ENCODE assay signal across 8 cellular contexts in genomic region chr9:128685022-128685332, GRCh38. TPM values are rescaled to one million over a fixed set of nuclear protein-coding genes. Genes with fewer than 3 reads are reported as not detected.
DNase-seq lines count a peak whose midpoint lies in the region; ATAC-seq and TF ChIP-seq lines count a peak whose summit lies in the region.

No MANE protein-coding gene starts in this region.

- no peak for TF ChIP-seq CTCF in RWPE1 (conservative IDR thresholded peaks at IDR 0.05; ENCODE audit: low read depth)
- TF ChIP-seq CTCF in fibroblast of lung (conservative IDR thresholded peaks at IDR 0.05 in 1 of 2, IDR thresholded peaks at IDR 0.05 in 1 of 2; ENCODE audit: low read depth in 1 of 2, low read length in 2 of 2): no peak

- H3K79me2 ChIP-seq in fibroblast of lung (ENCODE audit: control insufficient read depth, insufficient read depth, low read length): peaks cover 3% of the 10 kb centered on the region

- no peaks in the 10 kb centered on the region for H3K27me3 ChIP-seq in fibroblast of lung (ENCODE audit: control insufficient read depth, insufficient read depth, low read length)

- H3K4me1 ChIP-seq in fibroblast of lung (ENCODE audit: control insufficient read depth, extremely low read depth, insufficient read depth, low read length): peaks cover 12% of the 10 kb centered on the region

- no peak overlapping the region for H3K9ac ChIP-seq in fibroblast of lung (ENCODE audit: insufficient read depth, low read length)

- H3K36me3 ChIP-seq in fibroblast of lung (ENCODE audit: control insufficient read depth, insufficient read depth, low read length): no peaks in the 10 kb centered on the region

- H3K27ac ChIP-seq in RWPE1 (peak overlapping the region; percentile 98), fibroblast of lung (ENCODE audit: insufficient read depth, low read length) (peak overlapping the region; percentile 45), skin epidermis (peak overlapping the region in 20 of 21 experiments; percentile 74 to 97 (median 88))

- ATAC-seq in GM19452 (IDR thresholded peaks at IDR 0.05; ENCODE audit: unreplicated experiment) (no peak), HG03460 (IDR thresholded peaks at IDR 0.05; ENCODE audit: unreplicated experiment) (no peak)

- CTCF ChIA-PET in RWPE1 (lab: Yijun Ruan, JAX): interaction anchor here (0.9 to 2.4 kb wide), 2 partner anchors 50 to 53 kb away, joined by 3 to 20 read pairs; no protein-coding TSS in a partner anchor

- H3K4me3 ChIP-seq in fibroblast of lung (replicated peaks in 1 of 4; ENCODE audit: control extremely low read depth in 1 of 4, insufficient read depth in 1 of 4, low read depth in 3 of 4, low read length in 4 of 4) (peak overlapping the region in 2 of 4 experiments; percentile 77 to 85), skin epidermis (peak overlapping the region in 4 of 7 experiments; percentile 54 to 70 (median 65))

- peak overlapping the region; percentile 99 for H3K4me2 ChIP-seq in fibroblast of lung (ENCODE audit: extremely low read depth, insufficient read depth, low read length)

- no peaks in the 10 kb centered on the region for H3K9me3 ChIP-seq in fibroblast of lung (ENCODE audit: control insufficient read depth, insufficient read depth, low read depth, low read length)

- POLR2A ChIA-PET in RWPE1 (lab: Yijun Ruan, JAX; ENCODE audit: low non-redundant PET): interaction anchor here (0.8 to 2.7 kb wide), 5 partner anchors 9 to 49 kb away, joined by 3 to 9 read pairs (median 4); no protein-coding TSS in a partner anchor

- peak overlapping the region; percentile 64 for H2AFZ ChIP-seq in fibroblast of lung (ENCODE audit: low read length)

- DNase-seq in NCI-H2029 (lab: John Stamatoyannopoulos, UW) (peak; percentile 46), NCI-H2029 treated with DMSO at 0.1 percent for 48 hours (lab: John Stamatoyannopoulos, UW) (no peak), RWPE1 (ENCODE audit: low spot score) (no peak), fibroblast of lung (ENCODE audit: low read depth in 2 of 2) (no peak)
- no peak for DNase-seq in stimulated activated naive CD4-positive, alpha-beta T cell treated with Interleukin-2 at 50 U/mL for 16 hours (lab: John Stamatoyannopoulos, UW)

- no peaks in the 10 kb centered on the region for H4K20me1 ChIP-seq in fibroblast of lung (ENCODE audit: control insufficient read depth, extremely low read depth, insufficient read depth, low read length)

RNA-seq across cellular contexts. Expression of gene SET, which starts 4.0 kb away (rescaled TPM):
- total RNA-seq in fibroblast of lung: 456 and 503 TPM in 2 replicates
- polyA plus RNA-seq in fibroblast of lung: 256 and 288 TPM in 2 replicates
- 291 and 369 TPM in 2 replicates for polyA plus RNA-seq in fibroblast of lung (2012)
- 12.3 and 19.0 TPM in 2 replicates for polyA minus RNA-seq in fibroblast of lung (ENCODE audit: low replicate concordance)

RNA-seq across cellular contexts. Expression of gene PKN3, which starts 17.3 kb away (rescaled TPM):
- 1.3 and 1.7 TPM in 2 replicates for total RNA-seq in fibroblast of lung
- polyA plus RNA-seq in fibroblast of lung: 1.8 and 4.6 TPM in 2 replicates
- 1.7 and 4.6 TPM in 2 replicates for polyA plus RNA-seq in fibroblast of lung (2012)
- 2.7 and 21.5 TPM in 2 replicates for polyA minus RNA-seq in fibroblast of lung (ENCODE audit: low replicate concordance)

RNA-seq across cellular contexts. Expression of gene DYNC2I2, which starts 28.3 kb away (rescaled TPM):
- total RNA-seq in fibroblast of lung: 35.7 and 41.5 TPM in 2 replicates
- polyA plus RNA-seq in fibroblast of lung: 13.2 and 26.1 TPM in 2 replicates
- polyA plus RNA-seq in fibroblast of lung (2012): 22.9 and 51.5 TPM in 2 replicates
- 40.0 and 77.1 TPM in 2 replicates for polyA minus RNA-seq in fibroblast of lung (ENCODE audit: low replicate concordance)

RNA-seq across cellular contexts. Expression of gene ZDHHC12, which starts 39.0 kb away (rescaled TPM):
- 19.8 and 39.0 TPM in 2 replicates for total RNA-seq in fibroblast of lung
- 19.1 and 27.3 TPM in 2 replicates for polyA plus RNA-seq in fibroblast of lung
- polyA plus RNA-seq in fibroblast of lung (2012): 29.6 and 55.4 TPM in 2 replicates
- polyA minus RNA-seq in fibroblast of lung (ENCODE audit: low replicate concordance): 30.4 and 34.8 TPM in 2 replicates

Comparison
In these comparisons a context has a peak if more than half of its experiments do, and no peak if none do; other contexts are left out.
1. H3K27ac ChIP-seq: peak in every context shown above with its lines; median percentile 98 in RWPE1; 88 in skin epidermis; 45 in fibroblast of lung.